In the genomic region with DNA sequence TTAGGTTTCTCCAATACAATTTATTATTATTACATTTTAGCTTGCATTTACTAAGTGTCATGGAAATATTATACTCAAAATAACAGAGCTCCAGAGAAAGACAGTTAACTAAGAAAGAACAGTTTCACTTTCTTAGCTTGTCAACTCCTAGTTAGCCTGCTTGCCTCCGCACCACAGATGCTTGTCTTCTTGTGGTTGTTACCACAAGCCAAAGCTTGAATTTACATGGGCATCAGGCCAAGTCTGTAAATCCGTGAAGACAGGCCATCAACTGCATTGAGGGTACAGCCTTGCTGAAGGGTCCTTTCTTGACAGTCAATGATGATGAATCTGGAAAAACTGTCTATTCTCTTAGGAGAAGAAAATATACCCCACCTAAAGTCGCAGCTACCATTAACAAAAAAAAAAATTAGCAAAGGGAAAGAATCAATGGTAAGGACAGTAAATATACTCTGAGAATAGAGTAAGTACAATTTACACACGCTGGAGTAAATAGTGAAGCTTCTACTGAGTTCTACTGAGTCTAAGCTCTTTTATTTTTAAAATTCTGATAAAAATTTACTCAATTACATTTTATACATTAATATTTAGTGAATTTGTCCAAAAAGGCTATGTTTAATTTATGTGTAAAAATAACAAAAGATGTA, we compare ENCODE assay signal across 9 cellular contexts. TPM values are rescaled to one million over a fixed set of nuclear protein-coding genes. Genes with fewer than 3 reads are reported as not detected.
DNase-seq lines count a peak whose midpoint lies in the region; ATAC-seq, FAIRE-seq and TF ChIP-seq lines count a peak whose summit lies in the region.
"Had no signal": no experiment of that assay in that cellular context is flagged by ENCODE, and none has a peak within 500 bp of the region (broad histone marks: within the 10 kb centered on the region; RNA-seq: fewer than 3 reads in every experiment).

No MANE protein-coding gene starts in this region.

- no peak for FAIRE-seq in bronchial epithelial cell (lab: Jason Lieb, UNC)

- H3K9ac ChIP-seq in GM23248: no peak overlapping the region
- H3K9ac ChIP-seq: parathyroid adenoma had no signal

- no peaks in the 10 kb centered on the region for H3K9me3 ChIP-seq in GM23248 (ENCODE audit: low read depth)

- H2AFZ ChIP-seq in GM23248: no peak overlapping the region
- H2AFZ ChIP-seq: parathyroid adenoma had no signal

- H3K36me3 Mint-ChIP-seq in T-helper 2 cell treated with Interferon-gamma antibody and Interleukin-4, amounts not matched to agents 5 μg/mL and 100 μg/mL, for 36 hours (ENCODE audit: low read depth): peaks cover 35% of the 10 kb centered on the region
- H3K36me3 Mint-ChIP-seq in WTC11: peaks cover 33% of the 10 kb centered on the region

- TF ChIP-seq CTCF in bronchial epithelial cell (IDR thresholded peaks at IDR 0.05; ENCODE audit: insufficient read depth, low read length, severe bottlenecking) (no peak), WTC11 (IDR thresholded peaks at IDR 0.05) (no peak)

- ATAC-seq in GM19463 (IDR thresholded peaks at IDR 0.05; ENCODE audit: unreplicated experiment) (peak; percentile 95), WTC11 (no peak)

- peaks cover 4% of the 10 kb centered on the region; the same call in 1 of the 2 replicates for H3K79me2 ChIP-seq in GM23248 (ENCODE audit: insufficient read depth)
- H3K79me2 ChIP-seq: parathyroid adenoma had no signal

- no peak overlapping the region for H3K27ac ChIP-seq in GM23248
- H3K27ac ChIP-seq: parathyroid adenoma had no signal

- peak overlapping the region; percentile 80 for H3K4me3 Mint-ChIP-seq in T-helper 2 cell treated with Interferon-gamma antibody and Interleukin-4, amounts not matched to agents 5 μg/mL and 100 μg/mL, for 36 hours
- H3K4me3 Mint-ChIP-seq in WTC11: no peak overlapping the region

- no peaks in the 10 kb centered on the region for H3K9me3 Mint-ChIP-seq in T-helper 2 cell treated with Interferon-gamma antibody and Interleukin-4, amounts not matched to agents 5 μg/mL and 100 μg/mL, for 36 hours
- H3K9me3 Mint-ChIP-seq in WTC11: no peaks in the 10 kb centered on the region

- H3K36me3 ChIP-seq in bronchial epithelial cell (ENCODE audit: control insufficient read depth, insufficient read depth, low read length): no peaks in the 10 kb centered on the region
- H3K36me3 ChIP-seq in GM23248 (ENCODE audit: low read depth): peaks cover 26% of the 10 kb centered on the region

- WGBS in GM23248 (ENCODE audit: low coverage in 1 of 2, low lambda C conversion rate in 2 of 2, missing lambda C conversion rate in 2 of 2), 2 experiments: 78 to 80% methylated on average over 4 of the region's 4 CpGs

- DNase-seq in DMS 273 treated with DMSO at 0.1 percent for 48 hours (lab: John Stamatoyannopoulos, UW) (peak; percentile 20), HUDEP-2 (lab: John Stamatoyannopoulos, UW; ENCODE audit: unreplicated experiment in 76 of 76) (peak in 56 of 76 experiments; percentile 2 to 68 (median 32)), bronchial epithelial cell (ENCODE audit: low read depth) (peak; percentile 41), WTC11 (ENCODE audit: low spot score) (no peak), GM23248 (no peak)
- peak; percentile 73 for DNase-seq in T-helper 2 cell treated with Interferon-gamma antibody and Interleukin-4, amounts not matched to agents 5 μg/mL and 100 μg/mL, for 36 hours (ENCODE audit: low spot score)
- DNase-seq in stimulated activated CD4-positive, alpha-beta T cell treated with anti-CD3 and anti-CD28 coated beads, Interleukin-15, amount 100 ng/mL, for 48 hours (ENCODE audit: low read depth in 2 of 2): peak; percentile 33 to 35

- in situ Hi-C loops in GM23248 (cut with MboI): no loop called here

- H3K4me2 ChIP-seq in GM23248 (ENCODE audit: unreplicated experiment): no peak overlapping the region

- peaks cover 4% of the 10 kb centered on the region; the same call in 1 of the 2 replicates for H3F3A ChIP-seq in GM23248 (ENCODE audit: insufficient read depth)

- no peaks in the 10 kb centered on the region for H3K9me2 ChIP-seq in GM23248 (ENCODE audit: insufficient read depth)

- H3K4me1 ChIP-seq in GM23248 (ENCODE audit: insufficient read depth): no peaks in the 10 kb centered on the region
- H3K4me1 ChIP-seq: parathyroid adenoma had no signal

- H4K20me1 ChIP-seq in GM23248 (ENCODE audit: insufficient read depth): no peaks in the 10 kb centered on the region

- H3K27me3 Mint-ChIP-seq in T-helper 2 cell treated with Interferon-gamma antibody and Interleukin-4, amounts not matched to agents 5 μg/mL and 100 μg/mL, for 36 hours (ENCODE audit: low read depth): peaks cover 3% of the 10 kb centered on the region
- no peaks in the 10 kb centered on the region for H3K27me3 Mint-ChIP-seq in WTC11 (ENCODE audit: low read depth)

- H3K4me1 Mint-ChIP-seq in T-helper 2 cell treated with Interferon-gamma antibody and Interleukin-4, amounts not matched to agents 5 μg/mL and 100 μg/mL, for 36 hours (ENCODE audit: low read depth): peaks cover 15% of the 10 kb centered on the region
- no peaks in the 10 kb centered on the region for H3K4me1 Mint-ChIP-seq in WTC11

- H3K27ac Mint-ChIP-seq in T-helper 2 cell treated with Interferon-gamma antibody and Interleukin-4, amounts not matched to agents 5 μg/mL and 100 μg/mL, for 36 hours: peak overlapping the region; percentile 80
- no peak overlapping the region for H3K27ac Mint-ChIP-seq in WTC11

- POLR2A ChIA-PET in WTC11 (lab: Charles Lee): no interaction called here

- CTCF ChIA-PET in WTC11 (lab: Charles Lee): no interaction called here

- H3K4me3 ChIP-seq in bronchial epithelial cell (ENCODE audit: low read depth, low read length): no peak overlapping the region
- H3K4me3 ChIP-seq in GM23248: no peak overlapping the region

- H3K27me3 ChIP-seq in bronchial epithelial cell (ENCODE audit: control insufficient read depth, insufficient read depth, low read length) (no peaks in the 10 kb centered on the region), GM23248 (replicated peaks; ENCODE audit: insufficient read depth) (no peaks in the 10 kb centered on the region)

TF ChIP-seq in WTC11, 78 proteins besides CTCF, POLR2A, EP300 and RAD21 (continues in another document):
- TF ChIP-seq, protein P1, sequence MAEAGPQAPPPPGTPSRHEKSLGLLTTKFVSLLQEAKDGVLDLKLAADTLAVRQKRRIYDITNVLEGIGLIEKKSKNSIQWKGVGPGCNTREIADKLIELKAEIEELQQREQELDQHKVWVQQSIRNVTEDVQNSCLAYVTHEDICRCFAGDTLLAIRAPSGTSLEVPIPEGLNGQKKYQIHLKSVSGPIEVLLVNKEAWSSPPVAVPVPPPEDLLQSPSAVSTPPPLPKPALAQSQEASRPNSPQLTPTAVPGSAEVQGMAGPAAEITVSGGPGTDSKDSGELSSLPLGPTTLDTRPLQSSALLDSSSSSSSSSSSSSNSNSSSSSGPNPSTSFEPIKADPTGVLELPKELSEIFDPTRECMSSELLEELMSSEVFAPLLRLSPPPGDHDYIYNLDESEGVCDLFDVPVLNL (CRISPR knock-in tag; IDR thresholded peaks at IDR 0.05; ENCODE audit: borderline replicate concordance, low read depth): no peak
- TF ChIP-seq ERG (CRISPR knock-in tag; IDR thresholded peaks at IDR 0.05) (no peak), TCF7 (CRISPR knock-in tag; IDR thresholded peaks at IDR 0.05; ENCODE audit: low read depth) (no peak), NR1H2 (CRISPR knock-in tag; IDR thresholded peaks at IDR 0.05) (no peak), JUN (CRISPR knock-in tag; IDR thresholded peaks at IDR 0.05) (no peak), ZNF138 (CRISPR knock-in tag; conservative IDR thresholded peaks at IDR 0.05) (no peak), ZNF423 (CRISPR knock-in tag; IDR thresholded peaks at IDR 0.05) (no peak), TP53 (CRISPR knock-in tag; IDR thresholded peaks at IDR 0.05) (no peak), ELF4 (CRISPR knock-in tag; IDR thresholded peaks at IDR 0.05; ENCODE audit: low read depth) (no peak), ZNF396 (CRISPR knock-in tag; IDR thresholded peaks at IDR 0.05; ENCODE audit: borderline replicate concordance) (no peak), TEAD1 (CRISPR knock-in tag; IDR thresholded peaks at IDR 0.05) (no peak), CBFB (CRISPR knock-in tag; IDR thresholded peaks at IDR 0.05; ENCODE audit: low read depth) (no peak), FOXJ3 (CRISPR knock-in tag; IDR thresholded peaks at IDR 0.05; ENCODE audit: borderline replicate concordance) (no peak)
- TF ChIP-seq, protein P2, sequence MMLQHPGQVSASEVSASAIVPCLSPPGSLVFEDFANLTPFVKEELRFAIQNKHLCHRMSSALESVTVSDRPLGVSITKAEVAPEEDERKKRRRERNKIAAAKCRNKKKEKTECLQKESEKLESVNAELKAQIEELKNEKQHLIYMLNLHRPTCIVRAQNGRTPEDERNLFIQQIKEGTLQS (CRISPR knock-in tag; conservative IDR thresholded peaks at IDR 0.05): no peak

RNA-seq across cellular contexts. Expression of gene DENND5A, which starts 15.6 kb away (rescaled TPM):
- total RNA-seq in bronchial epithelial cell: 22.6 and 30.0 TPM in 2 replicates
- total RNA-seq in WTC11 (2021): 65.9 to 69.3 TPM (median 69.1 TPM) in 3 replicates
- 113 and 127 TPM in 2 replicates for total RNA-seq in GM23248 (2014; rRNA removed; shearing (Covaris generic))
- 24.9 and 28.4 TPM in 2 replicates for polyA plus RNA-seq in GM23248 (2016; fragmentation: Nextera tagmentation; extraction: Ambion mirVana)

RNA-seq across cellular contexts. Expression of gene TMEM41B, which starts 33.6 kb away (rescaled TPM):
- total RNA-seq in bronchial epithelial cell (49.2 and 74.4 TPM in 2 replicates), WTC11 (2021) (45.8 to 46.5 TPM (median 46.1 TPM) in 3 replicates)
- 47.7 and 50.5 TPM in 2 replicates for total RNA-seq in GM23248 (2014; rRNA removed; shearing (Covaris generic))
- 35.3 and 36.6 TPM in 2 replicates for polyA plus RNA-seq in GM23248 (2016; fragmentation: Nextera tagmentation; extraction: Ambion mirVana)

Comparison
In these comparisons a context has a peak if more than half of its experiments do, and no peak if none do; other contexts are left out.
1. DNase-seq: peak in DMS 273 treated with DMSO at 0.1 percent for 48 hours (single experiment), HUDEP-2 (56 of 76), T-helper 2 cell treated with Interferon-gamma antibody and Interleukin-4, amounts not matched to agents 5 μg/mL and 100 μg/mL, for 36 hours (single experiment), bronchial epithelial cell (single experiment) and stimulated activated CD4-positive, alpha-beta T cell treated with anti-CD3 and anti-CD28 coated beads, Interleukin-15, amount 100 ng/mL, for 48 hours (2 of 2); none in WTC11 (single experiment) and GM23248 (single experiment).